ENCODE assay signal across 10 cellular contexts in the genomic region with DNA sequence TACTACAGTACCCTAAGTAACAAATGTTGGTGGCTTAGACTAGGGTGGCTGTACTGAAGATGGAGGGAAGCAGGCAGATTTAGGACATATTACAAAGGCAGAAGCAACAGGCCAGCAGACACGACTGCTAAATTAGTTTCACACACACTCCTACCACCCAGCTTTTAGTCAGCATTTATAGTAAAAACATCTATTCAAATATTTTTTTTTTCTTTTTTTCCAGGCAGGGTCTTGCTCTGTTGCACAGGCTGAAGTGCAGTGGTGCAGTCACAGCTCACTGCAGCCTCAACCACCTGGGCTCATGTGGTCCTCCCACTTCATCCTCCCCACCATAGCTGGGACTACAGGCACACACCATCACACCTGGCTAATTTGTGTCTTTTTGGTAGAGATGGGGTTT.
A peak's percentile ranks its signal among the peaks of the same experiment; 100 is the strongest.
DNase-seq lines count a peak whose midpoint lies in the region; ATAC-seq and TF ChIP-seq lines count a peak whose summit lies in the region.
"Had no signal": no experiment of that assay in that cellular context is flagged by ENCODE, and none has a peak within 500 bp of the region (broad histone marks: within the 10 kb centered on the region; RNA-seq: fewer than 3 reads in every experiment).

No MANE protein-coding gene starts in this region.

- H3K4me1 ChIP-seq in breast epithelium = peaks cover 0 to 6% of the 10 kb centered on the region in 2 donors
- H3K4me1 ChIP-seq in esophagus muscularis mucosa = peaks cover 4 to 57% (median 47%) of the 10 kb centered on the region in 4 donors
- H3K4me1 ChIP-seq in right atrium auricular region = no peaks in the 10 kb centered on the region

- peak overlapping the region in 1 of 5 donors; percentile 1 for H3K4me3 Mint-ChIP-seq in immature natural killer cell

- peaks cover 68 to 93% of the 10 kb centered on the region in 2 donors for H3K4me1 Mint-ChIP-seq in immature natural killer cell

- H3K36me3 ChIP-seq in breast epithelium = no peaks in the 10 kb centered on the region
- peaks cover 0 to 20% (median 10%) of the 10 kb centered on the region in 4 donors for H3K36me3 ChIP-seq in esophagus muscularis mucosa
- H3K36me3 ChIP-seq in right atrium auricular region = no peaks in the 10 kb centered on the region

- TF ChIP-seq POLR2A in breast epithelium (IDR thresholded peaks at IDR 0.05) (no peak), esophagus muscularis mucosa (IDR thresholded peaks at IDR 0.05; ENCODE audit: low read depth) (no peak)

- no peaks in the 10 kb centered on the region for H3K9me3 Mint-ChIP-seq in immature natural killer cell

- H3K27ac ChIP-seq in breast epithelium = no peak overlapping the region
- H3K27ac ChIP-seq in esophagus muscularis mucosa (replicated peaks in 1 of 4) = no peak overlapping the region
- H3K27ac ChIP-seq in right atrium auricular region = no peak overlapping the region
- H3K27ac ChIP-seq: gastroesophageal sphincter had no signal

- no peak for TF ChIP-seq EP300 in esophagus muscularis mucosa (IDR thresholded peaks at IDR 0.05)

- H3K4me3 ChIP-seq in breast epithelium (no peak overlapping the region), esophagus muscularis mucosa (no peak overlapping the region), right atrium auricular region (no peak overlapping the region)
- H3K4me3 ChIP-seq: gastroesophageal sphincter had no signal

- TF ChIP-seq CTCF in breast epithelium (IDR thresholded peaks at IDR 0.05) = no peak
- TF ChIP-seq CTCF in esophagus muscularis mucosa (IDR thresholded peaks at IDR 0.05) = no peak
- no peak for TF ChIP-seq CTCF in right atrium auricular region (IDR thresholded peaks at IDR 0.05)

- DNase-seq in immature natural killer cell (no peak), breast epithelium (ENCODE audit: low spot score in 2 of 2) (no peak), esophagus muscularis mucosa (ENCODE audit: extremely low spot score) (no peak), right atrium auricular region (ENCODE audit: low spot score) (no peak)
- DNase-seq in stimulated activated naive CD4-positive, alpha-beta T cell treated with Interleukin-2 at 50 U/mL for 16 hours (lab: John Stamatoyannopoulos, UW) = no peak
- DNase-seq: NCI-H524 treated with DMSO at 0.1 percent for 48 hours had no signal

- H3K36me3 Mint-ChIP-seq in immature natural killer cell = peaks cover 6 to 13% (median 9%) of the 10 kb centered on the region in 3 donors

- H3K9me3 ChIP-seq in breast epithelium (no peaks in the 10 kb centered on the region), esophagus muscularis mucosa (no peaks in the 10 kb centered on the region), right atrium auricular region (no peaks in the 10 kb centered on the region)
- H3K9me3 ChIP-seq: gastroesophageal sphincter had no signal

- H3K27me3 ChIP-seq in breast epithelium (no peaks in the 10 kb centered on the region), esophagus muscularis mucosa (no peaks in the 10 kb centered on the region), right atrium auricular region (no peaks in the 10 kb centered on the region)
- H3K27me3 ChIP-seq: gastroesophageal sphincter had no signal

- peak overlapping the region in 5 of 6 donors; percentile 31 to 89 (median 51) for H3K27ac Mint-ChIP-seq in immature natural killer cell

- H3K27me3 Mint-ChIP-seq in immature natural killer cell (ENCODE audit: low read depth in 3 of 3) = peaks cover 0 to 4% (median 3%) of the 10 kb centered on the region in 3 donors

- ATAC-seq in GM18508 (IDR thresholded peaks at IDR 0.05; ENCODE audit: insufficient read depth, unreplicated experiment) (peak; percentile 57), GM21447 (IDR thresholded peaks at IDR 0.05; ENCODE audit: unreplicated experiment) (peak; percentile 92), HG03175 (IDR thresholded peaks at IDR 0.05; ENCODE audit: unreplicated experiment) (peak; percentile 75)
- ATAC-seq: gastroesophageal sphincter had no signal

- WGBS in esophagus muscularis mucosa = 88% methylated on average over 1 of the region's 1 CpG

- intact Hi-C loops in breast epithelium (cut with DNase I; ENCODE audit: low total_unique reads) (no loop called here), esophagus muscularis mucosa (cut with DNase I) (no loop called here)
